8 cellular contexts compared by ENCODE assay signal in the genomic region with DNA sequence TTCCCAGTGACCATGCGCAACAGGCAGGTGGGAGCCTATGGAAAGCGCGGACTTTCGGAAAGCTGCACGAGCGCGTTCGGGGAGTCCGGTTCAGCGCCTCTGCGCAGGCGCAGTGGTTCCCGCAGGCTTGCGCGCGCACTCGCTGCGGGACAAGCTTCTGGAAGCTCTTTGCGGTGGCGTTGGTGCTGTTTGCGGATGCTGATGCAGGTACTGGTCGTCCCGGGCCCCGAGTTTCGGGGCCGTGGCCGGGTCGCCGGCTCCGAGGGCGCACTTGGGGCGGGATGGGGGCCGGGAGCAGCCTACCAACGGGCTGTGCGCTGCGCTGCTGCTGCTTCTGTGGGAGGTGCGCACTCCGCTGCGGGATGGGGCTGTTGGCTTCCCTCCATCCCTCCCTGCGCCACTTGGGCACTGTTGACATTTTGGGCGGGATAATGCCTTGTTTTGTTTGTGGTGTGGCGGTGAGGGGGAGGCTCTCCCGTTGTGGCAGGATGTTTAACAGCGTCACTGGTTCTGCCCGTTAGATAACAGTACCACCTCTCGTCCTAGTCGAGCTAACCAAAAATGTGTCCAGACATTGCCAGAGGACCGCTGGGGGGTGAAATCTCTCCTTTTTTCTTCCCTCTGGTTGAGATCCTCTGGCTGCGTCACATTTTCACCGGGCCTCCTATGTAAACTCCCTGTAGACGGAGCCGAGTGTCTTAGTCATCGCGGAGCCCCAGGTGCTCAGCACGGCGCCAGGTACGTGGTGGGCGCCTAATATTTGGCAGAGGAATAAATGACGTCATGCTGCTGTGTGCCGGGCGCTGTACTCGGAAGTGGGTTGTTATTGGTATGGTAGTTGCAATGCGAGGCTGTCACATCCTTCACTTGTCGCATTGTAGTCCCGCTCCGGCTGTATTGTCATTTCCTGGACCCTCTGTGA. TPM values are rescaled to one million over a fixed set of nuclear protein-coding genes. Genes with fewer than 3 reads are reported as not detected.
A peak's percentile ranks its signal among the peaks of the same experiment; 100 is the strongest.
DNase-seq lines count a peak whose midpoint lies in the region; ATAC-seq and TF ChIP-seq lines count a peak whose summit lies in the region.

A gene (plus strand): TSS at position 124 of the 922 bp plus-strand sequence. CDS start 2,217 bp downstream, outside the sequence.

- peaks cover 42% of the 10 kb centered on the region for H3K79me2 ChIP-seq in neural progenitor cell (ENCODE audit: low read depth)

- H3K4me3 ChIP-seq in HUES64 (ENCODE audit: low read length), result peak within 1 kb of the TSS; percentile 83
- peak within 1 kb of the TSS; percentile 71 for H3K4me3 ChIP-seq in SJSA1
- peak within 1 kb of the TSS; percentile 72 for H3K4me3 ChIP-seq in neural progenitor cell

- H4K20me1 ChIP-seq in neural progenitor cell (ENCODE audit: low read depth), result no peaks in the 10 kb centered on the region

- peaks cover 17% of the 10 kb centered on the region for H3K4me1 Mint-ChIP-seq in neural progenitor cell

- peak within 1 kb of the TSS; percentile 95 for H3K4me3 Mint-ChIP-seq in neural progenitor cell

- no peaks in the 10 kb centered on the region for H3K27me3 ChIP-seq in HUES64 (ENCODE audit: insufficient read depth, low read length)
- no peaks in the 10 kb centered on the region for H3K27me3 ChIP-seq in SJSA1 (replicated peaks)
- H3K27me3 ChIP-seq in neural progenitor cell, result no peaks in the 10 kb centered on the region

- 3% methylated on average over 66 of the region's 66 CpGs for WGBS in HUES64

- peak within 1 kb of the TSS; percentile 96 for H2AFZ ChIP-seq in neural progenitor cell (replicated peaks)

- TF ChIP-seq CTCF in neural progenitor cell (IDR thresholded peaks at IDR 0.05), result no peak

- peak; percentile 71 to 78 for ATAC-seq in activated naive CD4-positive, alpha-beta T cell treated with anti-CD3 and anti-CD28 coated beads, Interleukin-2, amount 50 U/mL, for 72 hours
- ATAC-seq in HG03571 (IDR thresholded peaks at IDR 0.05; ENCODE audit: unreplicated experiment), result no peak

- peak within 1 kb of the TSS; percentile 91 for H3K4me2 ChIP-seq in neural progenitor cell

- H3K9me3 ChIP-seq in HUES64 (ENCODE audit: insufficient read depth, low read depth, low read length) (no peaks in the 10 kb centered on the region), SJSA1 (replicated peaks) (0 out of 2 replicates have a peak, but pooled peaks cover 4% of the 10 kb centered on the region), neural progenitor cell (ENCODE audit: low read depth) (no peaks in the 10 kb centered on the region)

- H3K4me1 ChIP-seq in HUES64 (ENCODE audit: insufficient read depth, low read length) (peaks cover 40% of the 10 kb centered on the region), SJSA1 (replicated peaks) (peaks cover 16% of the 10 kb centered on the region), neural progenitor cell (peaks cover 22% of the 10 kb centered on the region)

- H3K36me3 ChIP-seq in HUES64 (ENCODE audit: insufficient read depth, low read length) (peaks cover 23% of the 10 kb centered on the region), SJSA1 (0 out of 2 replicates have a peak, but pooled peaks cover 2% of the 10 kb centered on the region), neural progenitor cell (no peaks in the 10 kb centered on the region)

- H3K9ac ChIP-seq in HUES64 (ENCODE audit: low read depth, low read length), result peak within 1 kb of the TSS; percentile 74
- H3K9ac ChIP-seq in neural progenitor cell, result peak within 1 kb of the TSS; percentile 16

- H3K27ac ChIP-seq in HUES64 (ENCODE audit: low read depth, low read length), result peak within 1 kb of the TSS; percentile 79
- H3K27ac ChIP-seq in SJSA1, result no peak within 1 kb of the TSS
- H3K27ac ChIP-seq in neural progenitor cell, result no peak within 1 kb of the TSS

- DNase-seq in EL (peak; percentile 85), SJSA1 (ENCODE audit: low read depth in 1 of 2, low spot score in 2 of 2) (peak; percentile 55 to 60), germinal center (ENCODE audit: low spot score) (peak; percentile 70), neural progenitor cell (ENCODE audit: low spot score) (peak; percentile 96)
- DNase-seq in activated naive CD4-positive, alpha-beta T cell treated with anti-CD3 and anti-CD28 coated beads, Interleukin-2, amount 50 U/mL, for 72 hours (ENCODE audit: low spot score in 2 of 2), result peak; percentile 75
- peak; percentile 53 for DNase-seq in stimulated activated naive CD4-positive, alpha-beta T cell treated with Interleukin-2 at 50 U/mL for 16 hours (lab: John Stamatoyannopoulos, UW)

- H3K9me3 Mint-ChIP-seq in activated naive CD4-positive, alpha-beta T cell treated with anti-CD3 and anti-CD28 coated beads, Interleukin-2, amount 50 U/mL, for 72 hours, result peaks cover 3 to 17% of the 10 kb centered on the region in 2 donors
- peaks cover 20% of the 10 kb centered on the region for H3K9me3 Mint-ChIP-seq in neural progenitor cell

- H3K36me3 Mint-ChIP-seq in activated naive CD4-positive, alpha-beta T cell treated with anti-CD3 and anti-CD28 coated beads, Interleukin-2, amount 50 U/mL, for 72 hours, result peaks cover 18 to 40% of the 10 kb centered on the region in 2 donors
- peaks cover 29% of the 10 kb centered on the region for H3K36me3 Mint-ChIP-seq in neural progenitor cell

- H3K27ac Mint-ChIP-seq in activated naive CD4-positive, alpha-beta T cell treated with anti-CD3 and anti-CD28 coated beads, Interleukin-2, amount 50 U/mL, for 72 hours, result peak within 1 kb of the TSS; percentile 75 to 95
- H3K27ac Mint-ChIP-seq in neural progenitor cell, result peak within 1 kb of the TSS; percentile 84

- H3K27me3 Mint-ChIP-seq in neural progenitor cell (ENCODE audit: insufficient read depth, low read depth), result peaks cover 2% of the 10 kb centered on the region

- peaks cover 24% of the 10 kb centered on the region for H3F3A ChIP-seq in neural progenitor cell (ENCODE audit: low read depth)

RNA-seq across cellular contexts. Expression of the gene that starts here (rescaled TPM):
- 16.1 TPM for polyA plus RNA-seq in HUES64 (2013, experiment 1 of 2)
- polyA plus RNA-seq in HUES64 (2013, experiment 2 of 2), result 12.8 TPM
- 1.2 and 1.3 TPM in 2 replicates for total RNA-seq in SJSA1 (2014; rRNA removed; shearing (Covaris generic))
- 1 to 10 TPM; 5.1 to 8.2 TPM for total RNA-seq in activated naive CD4-positive, alpha-beta T cell treated with anti-CD3 and anti-CD28 coated beads, Interleukin-2, amount 50 U/mL, for 72 hours
- 26.9 and 30.7 TPM in 2 replicates for total RNA-seq in neural progenitor cell (ENCODE audit: low replicate concordance)
